In genomic region chr2:98702896-98703620, GRCh38 we compare ENCODE assay signal across 10 cellular contexts. TPM values are rescaled to one million over a fixed set of nuclear protein-coding genes. Genes with fewer than 3 reads are reported as not detected.
A peak's percentile ranks its signal among the peaks of the same experiment; 100 is the strongest.
DNase-seq lines count a peak whose midpoint lies in the region; ATAC-seq, FAIRE-seq and TF ChIP-seq lines count a peak whose summit lies in the region.
"Had no signal": no experiment of that assay in that cellular context is flagged by ENCODE, and none has a peak within 500 bp of the region (broad histone marks: within the 10 kb centered on the region; RNA-seq: fewer than 3 reads in every experiment).

No MANE protein-coding gene starts in this region.

- H3K36me3 ChIP-seq in heart left ventricle, result peaks cover 0 to 8% (median 0%) of the 10 kb centered on the region in 9 donors
- H3K36me3 ChIP-seq in uterus, result no peaks in the 10 kb centered on the region

- TF ChIP-seq POLR2A in heart left ventricle (IDR thresholded peaks at IDR 0.05), result no peak
- no peak for TF ChIP-seq POLR2A in uterus (IDR thresholded peaks at IDR 0.05)
- no peak for TF ChIP-seq POLR2A in lower leg skin (IDR thresholded peaks at IDR 0.05)

- no peaks in the 10 kb centered on the region for H3K27me3 Mint-ChIP-seq in effector memory CD8-positive, alpha-beta T cell
- no peaks in the 10 kb centered on the region for H3K27me3 Mint-ChIP-seq in natural killer cell (ENCODE audit: low read depth in 2 of 2)

- no peaks in the 10 kb centered on the region for H3K36me3 Mint-ChIP-seq in effector memory CD8-positive, alpha-beta T cell (ENCODE audit: insufficient read depth)
- H3K36me3 Mint-ChIP-seq in natural killer cell, result no peaks in the 10 kb centered on the region

- H3K27ac ChIP-seq in heart left ventricle (peak overlapping the region in 11 of 12 donors; percentile 63 to 83 (median 68)), uterus (peak overlapping the region; percentile 64 to 66)

- H3K4me1 ChIP-seq in heart left ventricle (peaks cover 6 to 85% (median 56%) of the 10 kb centered on the region in 12 donors), uterus (peaks cover 0 to 3% of the 10 kb centered on the region in 2 donors)

- peak overlapping the region; percentile 26 to 57 for H3K4me3 Mint-ChIP-seq in effector memory CD8-positive, alpha-beta T cell
- H3K4me3 Mint-ChIP-seq in natural killer cell, result no peak overlapping the region

- intact Hi-C loops in heart left ventricle (cut with DNase I) (no loop called here), cardiac septum (cut with DNase I) (no loop called here), natural killer cell (cut with micrococcal nuclease) (no loop called here), uterus (cut with DNase I; ENCODE audit: low total_unique reads) (no loop called here), lower leg skin (cut with DNase I; ENCODE audit: low total_unique reads) (no loop called here)

- FAIRE-seq in D721Med (lab: Jason Lieb, UNC), result no peak

- 24 to 42% (median 28%) methylated on average over 6 of the region's 6 CpGs for WGBS in heart left ventricle, 4 donors
- 54 to 61% methylated on average over 6 of the region's 6 CpGs for WGBS in lower leg skin, 2 donors

- no peaks in the 10 kb centered on the region for H3K9me3 ChIP-seq in heart left ventricle
- no peaks in the 10 kb centered on the region for H3K9me3 ChIP-seq in uterus

- no peak for TF ChIP-seq CTCF in heart left ventricle (IDR thresholded peaks at IDR 0.05)
- TF ChIP-seq CTCF in natural killer cell (IDR thresholded peaks at IDR 0.05), result no peak
- TF ChIP-seq CTCF in uterus (IDR thresholded peaks at IDR 0.05), result no peak
- TF ChIP-seq CTCF in D721Med (IDR thresholded peaks at IDR 0.05; ENCODE audit: insufficient read depth, missing control alignments), result no peak
- no peak for TF ChIP-seq CTCF in lower leg skin (IDR thresholded peaks at IDR 0.05)

- H3K9me3 Mint-ChIP-seq in effector memory CD8-positive, alpha-beta T cell, result no peaks in the 10 kb centered on the region
- H3K9me3 Mint-ChIP-seq in natural killer cell, result no peaks in the 10 kb centered on the region

- no peak for DNase-seq in heart left ventricle
- no peak for DNase-seq in cardiac septum (ENCODE audit: low spot score)
- no peak for DNase-seq in effector memory CD8-positive, alpha-beta T cell
- DNase-seq in natural killer cell, result no peak
- no peak for DNase-seq in uterus
- DNase-seq in D721Med (ENCODE audit: insufficient read length, low spot score), result no peak
- DNase-seq in lower leg skin (ENCODE audit: low spot score in 2 of 2), result no peak
- DNase-seq in NCI-H1417 treated with DMSO at 0.1 percent for 48 hours (lab: John Stamatoyannopoulos, UW), result no peak
- DNase-seq: central memory CD4-positive, alpha-beta T cell; stimulated activated naive CD4-positive, alpha-beta T cell treated with Interleukin-2 at 50 U/mL for 16 hours had no signal

- ATAC-seq in heart left ventricle (no peak), natural killer cell (no peak)
- ATAC-seq in effector memory CD8-positive, alpha-beta T cell (replicated peaks), result no peak

- peaks cover 59 to 70% of the 10 kb centered on the region in 2 donors for H3K4me1 Mint-ChIP-seq in effector memory CD8-positive, alpha-beta T cell (ENCODE audit: low read depth in 2 of 2)
- peaks cover 54 to 55% of the 10 kb centered on the region in 2 donors for H3K4me1 Mint-ChIP-seq in natural killer cell

- no peaks in the 10 kb centered on the region for H3K27me3 ChIP-seq in heart left ventricle
- no peaks in the 10 kb centered on the region for H3K27me3 ChIP-seq in uterus

- peak overlapping the region in 6 of 12 donors; percentile 1 to 37 (median 8) for H3K4me3 ChIP-seq in heart left ventricle
- H3K4me3 ChIP-seq in uterus, result no peak overlapping the region
- H3K4me3 ChIP-seq in lower leg skin (ENCODE audit: low read depth, poor library complexity, severe bottlenecking), result no peak overlapping the region

- H3K27ac Mint-ChIP-seq in effector memory CD8-positive, alpha-beta T cell, result peak overlapping the region; percentile 81 to 95
- H3K27ac Mint-ChIP-seq in natural killer cell, result peak overlapping the region; percentile 57 to 72

RNA-seq across cellular contexts. Expression of gene MGAT4A, which starts 27.9 kb away (rescaled TPM):
- total RNA-seq in heart left ventricle (10 to 100 TPM; 10.2 to 45.0 (median 18.2) TPM), cardiac septum (16.3 TPM), natural killer cell (100 to 1,000 TPM in 1 of 3 donors, 10 to 100 TPM in 2; 91.6 to 114 (median 96.4) TPM), uterus (100 to 1,000 TPM in 1 of 4 donors, 10 to 100 TPM in 3; 25.9 to 107 (median 52.9) TPM), lower leg skin (10 to 100 TPM in 3 of 4 donors, 1 to 10 TPM in 1; 7.3 to 24.9 (median 14.2) TPM)
- 1 to 10 TPM; 4.2 to 6.7 TPM for polyA plus RNA-seq in heart left ventricle
